8 cellular contexts compared by ENCODE assay signal in the genomic region with DNA sequence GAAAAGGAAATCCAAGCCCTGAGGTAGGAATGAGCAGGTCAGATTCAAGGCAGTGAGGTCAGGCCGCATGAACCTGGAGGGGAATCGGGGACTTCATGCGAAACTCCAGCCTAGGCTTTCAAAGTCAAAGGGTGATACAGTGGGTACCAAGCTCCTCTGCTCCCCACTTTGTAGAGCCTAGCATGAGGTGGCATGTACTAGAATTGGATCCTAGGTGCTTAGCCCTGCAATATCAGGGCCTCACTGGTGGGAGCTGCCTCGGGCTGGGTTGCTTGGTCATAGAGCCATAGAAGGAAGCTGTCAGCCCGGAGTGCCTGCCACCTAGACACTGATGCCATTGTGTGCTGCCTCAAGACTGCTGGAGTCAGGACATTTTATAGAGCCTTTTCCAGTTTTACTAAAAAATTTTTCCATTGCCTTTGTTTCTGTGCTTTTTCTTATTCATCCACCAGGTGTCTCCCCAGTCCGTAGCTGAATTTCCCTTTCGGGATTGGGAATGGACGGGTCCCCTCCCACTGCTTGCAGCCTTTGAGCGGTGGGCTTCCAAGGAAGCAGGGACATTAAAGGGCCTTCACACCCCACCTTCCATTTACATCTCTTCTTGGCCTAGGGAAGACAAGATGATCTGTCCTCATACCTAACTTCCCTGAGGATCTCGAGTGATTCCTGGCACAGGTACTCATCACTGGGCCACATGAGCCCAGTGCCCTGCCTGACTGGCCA. TPM values are rescaled to one million over a fixed set of nuclear protein-coding genes. Genes with fewer than 3 reads are reported as not detected.
DNase-seq lines count a peak whose midpoint lies in the region; ATAC-seq and TF ChIP-seq lines count a peak whose summit lies in the region.

No MANE protein-coding gene starts in this region.

- H3K4me1 Mint-ChIP-seq in stimulated activated naive B cell treated with anti-CD40 and anti-IgM and Interleukin-4, amounts not matched to agents 10 μg/mL and 1 μg/mL and 100 μg/mL, for 72 hours: peaks cover 27 to 50% of the 10 kb centered on the region in 2 donors

- TF ChIP-seq CTCF in fibroblast of villous mesenchyme (IDR thresholded peaks at IDR 0.05; ENCODE audit: insufficient read depth, low read depth, low read length): peak; percentile 73

- peaks cover 25 to 35% of the 10 kb centered on the region in 2 donors for H3K36me3 Mint-ChIP-seq in stimulated activated naive B cell treated with anti-CD40 and anti-IgM and Interleukin-4, amounts not matched to agents 10 μg/mL and 1 μg/mL and 100 μg/mL, for 72 hours

- DNase-seq in NCI-H345 (lab: John Stamatoyannopoulos, UW) (peak; percentile 1), NCI-H345 treated with DMSO at 0.1 percent for 48 hours (lab: John Stamatoyannopoulos, UW; ENCODE audit: unreplicated experiment) (no peak), RKO (ENCODE audit: low spot score) (peak; percentile 61), fibroblast of villous mesenchyme (ENCODE audit: low read depth) (peak; percentile 47), NCI-H526 treated with DMSO at 0.1 percent for 48 hours (lab: John Stamatoyannopoulos, UW) (no peak)
- no peak for DNase-seq in stimulated activated naive B cell treated with anti-CD40 and anti-IgM and Interleukin-4, amounts not matched to agents 10 μg/mL and 1 μg/mL and 100 μg/mL, for 72 hours

- H3K27ac Mint-ChIP-seq in stimulated activated naive B cell treated with anti-CD40 and anti-IgM and Interleukin-4, amounts not matched to agents 10 μg/mL and 1 μg/mL and 100 μg/mL, for 72 hours: peak overlapping the region; percentile 71

- no peak overlapping the region for H3K4me3 ChIP-seq in fibroblast of villous mesenchyme (ENCODE audit: low read depth, low read length)

- no peak for ATAC-seq in stimulated activated naive B cell treated with anti-CD40 and anti-IgM and Interleukin-4, amounts not matched to agents 10 μg/mL and 1 μg/mL and 100 μg/mL, for 72 hours (replicated peaks)
- no peak for ATAC-seq in GM19328 (IDR thresholded peaks at IDR 0.05; ENCODE audit: unreplicated experiment)
- no peak for ATAC-seq in GM19463 (IDR thresholded peaks at IDR 0.05; ENCODE audit: unreplicated experiment)

- no peaks in the 10 kb centered on the region for H3K9me3 Mint-ChIP-seq in stimulated activated naive B cell treated with anti-CD40 and anti-IgM and Interleukin-4, amounts not matched to agents 10 μg/mL and 1 μg/mL and 100 μg/mL, for 72 hours

- no peaks in the 10 kb centered on the region for H3K27me3 Mint-ChIP-seq in stimulated activated naive B cell treated with anti-CD40 and anti-IgM and Interleukin-4, amounts not matched to agents 10 μg/mL and 1 μg/mL and 100 μg/mL, for 72 hours

- H3K4me3 Mint-ChIP-seq in stimulated activated naive B cell treated with anti-CD40 and anti-IgM and Interleukin-4, amounts not matched to agents 10 μg/mL and 1 μg/mL and 100 μg/mL, for 72 hours: no peak overlapping the region

RNA-seq across cellular contexts. Expression of gene LZTS2, which starts 5.5 kb away (rescaled TPM):
- total RNA-seq in fibroblast of villous mesenchyme: 87.7 and 134 TPM in 2 replicates

RNA-seq across cellular contexts. Expression of gene TWNK, which starts 6.8 kb away (rescaled TPM):
- 3.2 and 3.9 TPM in 2 replicates for total RNA-seq in fibroblast of villous mesenchyme

RNA-seq across cellular contexts. Expression of gene MRPL43, which starts 6.8 kb away (rescaled TPM):
- 51.8 and 67.3 TPM in 2 replicates for total RNA-seq in fibroblast of villous mesenchyme

RNA-seq across cellular contexts. Expression of gene SEMA4G, which starts 24.8 kb away (rescaled TPM):
- total RNA-seq in fibroblast of villous mesenchyme: 0.43 and 0.64 TPM in 2 replicates

RNA-seq across cellular contexts. Expression of gene PDZD7, which starts 36.8 kb away (rescaled TPM):
- 1.7 and 1.9 TPM in 2 replicates for total RNA-seq in fibroblast of villous mesenchyme

Comparison
In these comparisons a context has a peak if more than half of its experiments do, and no peak if none do; other contexts are left out.
1. DNase-seq: peak in NCI-H345 (single experiment), RKO (single experiment) and fibroblast of villous mesenchyme (single experiment); none in NCI-H345 treated with DMSO at 0.1 percent for 48 hours (single experiment), stimulated activated naive B cell treated with anti-CD40 and anti-IgM and Interleukin-4, amounts not matched to agents 10 μg/mL and 1 μg/mL and 100 μg/mL, for 72 hours (single experiment) and NCI-H526 treated with DMSO at 0.1 percent for 48 hours (single experiment).